Comparison of ENCODE assay signal across 29 cellular contexts in genomic region chr9:134686896-134687295, GRCh38. TPM values are rescaled to one million over a fixed set of nuclear protein-coding genes. Genes with fewer than 3 reads are reported as not detected.
"Had no signal": no experiment of that assay in that cellular context is flagged by ENCODE, and none has a peak within 500 bp of the region (broad histone marks: within the 10 kb centered on the region; RNA-seq: fewer than 3 reads in every experiment).

No MANE protein-coding gene starts in this region.

- H3K27ac ChIP-seq: RWPE1, SK-N-MC had no signal

- H3K9me3 ChIP-seq: MG63 had no signal

- ATAC-seq: activated CD8-positive, alpha-beta memory T cell treated with anti-CD3 and anti-CD28 coated beads, Interleukin-2, amount 10 ng/mL, durations not matched to agents 7 days and 5 days; activated T-cell treated with anti-CD3 and anti-CD28 coated beads, Interleukin-2, amount 50 U/mL, for 4 hours; Panc1; T-cell had no signal

- FAIRE-seq: astrocyte, TTC549 had no signal

- H3K4me3 ChIP-seq: MG63, SK-N-MC had no signal

- DNase-seq: activated B cell treated with CpG ODN at 0.5 μM for 24 hours; activated CD4-positive, alpha-beta T cell treated with anti-CD3 and anti-CD28 coated beads for 1 hour; activated CD4-positive, alpha-beta T cell treated with anti-CD3 and anti-CD28 coated beads, Interleukin-2, amount 10 ng/mL, durations not matched to agents 24 days and 14 days; activated CD4-positive, alpha-beta T cell treated with anti-CD3 and anti-CD28 coated beads, Interleukin-2, amount 50 U/mL, for 48 hours; activated CD8-positive, alpha-beta memory T cell treated with anti-CD3 and anti-CD28 coated beads, Interleukin-2, amount 10 ng/mL, durations not matched to agents 7 days and 5 days; activated effector memory CD4-positive, alpha-beta T cell treated with anti-CD3 and anti-CD28 coated beads, Interleukin-2, amount 50 U/mL, for 16 hours; activated naive CD4-positive, alpha-beta T cell treated with anti-CD3 and anti-CD28 coated beads for 36 hours; activated T-cell treated with anti-CD3 and anti-CD28 coated beads, Interleukin-2, amount 50 U/mL, for 4 hours; amygdala; MG63; MV-4-11; NCI-H1092 treated with DMSO at 0.1 percent for 48 hours; NCI-H1417 treated with DMSO at 0.1 percent for 48 hours; NCI-H1694 treated with DMSO at 0.1 percent for 48 hours; NCI-H2029 treated with DMSO at 0.1 percent for 48 hours; NCI-H345; NCI-H510A; NCI-H526 treated with DMSO at 0.1 percent for 48 hours; NK-92 treated with Interleukin-12 subunit alpha and Interleukin-12 subunit beta, amount 100 ng/mL, for 24 hours; OCI-M1; SIG-M5; T-cell; T-helper 2 cell; T1000 had no signal

- H3K27me3 ChIP-seq: MG63 had no signal

RNA-seq across cellular contexts. Expression of gene COL5A1, which starts 45.3 kb away (rescaled TPM):
- total RNA-seq: activated CD4-positive, alpha-beta T cell treated with anti-CD3 and anti-CD28 coated beads, Interleukin-2, amount 10 ng/mL, durations not matched to agents 24 days and 14 days had no signal
